Comparison of ENCODE assay signal across 1 cellular context in genomic region chr10:110684800-110685446, GRCh38.
TF ChIP-seq lines count a peak whose summit lies in the region.

No MANE protein-coding gene starts in this region.

TF ChIP-seq in WTC11, 78 proteins besides CTCF, POLR2A, EP300 and RAD21 (continued from another document):
- no peak for TF ChIP-seq ZNF512 (CRISPR knock-in tag; IDR thresholded peaks at IDR 0.05; ENCODE audit: borderline replicate concordance)
- no peak for TF ChIP-seq ZNF396 (CRISPR knock-in tag; IDR thresholded peaks at IDR 0.05; ENCODE audit: borderline replicate concordance)
- no peak for TF ChIP-seq FOXJ3 (CRISPR knock-in tag; IDR thresholded peaks at IDR 0.05; ENCODE audit: borderline replicate concordance)
- TF ChIP-seq, protein P1, sequence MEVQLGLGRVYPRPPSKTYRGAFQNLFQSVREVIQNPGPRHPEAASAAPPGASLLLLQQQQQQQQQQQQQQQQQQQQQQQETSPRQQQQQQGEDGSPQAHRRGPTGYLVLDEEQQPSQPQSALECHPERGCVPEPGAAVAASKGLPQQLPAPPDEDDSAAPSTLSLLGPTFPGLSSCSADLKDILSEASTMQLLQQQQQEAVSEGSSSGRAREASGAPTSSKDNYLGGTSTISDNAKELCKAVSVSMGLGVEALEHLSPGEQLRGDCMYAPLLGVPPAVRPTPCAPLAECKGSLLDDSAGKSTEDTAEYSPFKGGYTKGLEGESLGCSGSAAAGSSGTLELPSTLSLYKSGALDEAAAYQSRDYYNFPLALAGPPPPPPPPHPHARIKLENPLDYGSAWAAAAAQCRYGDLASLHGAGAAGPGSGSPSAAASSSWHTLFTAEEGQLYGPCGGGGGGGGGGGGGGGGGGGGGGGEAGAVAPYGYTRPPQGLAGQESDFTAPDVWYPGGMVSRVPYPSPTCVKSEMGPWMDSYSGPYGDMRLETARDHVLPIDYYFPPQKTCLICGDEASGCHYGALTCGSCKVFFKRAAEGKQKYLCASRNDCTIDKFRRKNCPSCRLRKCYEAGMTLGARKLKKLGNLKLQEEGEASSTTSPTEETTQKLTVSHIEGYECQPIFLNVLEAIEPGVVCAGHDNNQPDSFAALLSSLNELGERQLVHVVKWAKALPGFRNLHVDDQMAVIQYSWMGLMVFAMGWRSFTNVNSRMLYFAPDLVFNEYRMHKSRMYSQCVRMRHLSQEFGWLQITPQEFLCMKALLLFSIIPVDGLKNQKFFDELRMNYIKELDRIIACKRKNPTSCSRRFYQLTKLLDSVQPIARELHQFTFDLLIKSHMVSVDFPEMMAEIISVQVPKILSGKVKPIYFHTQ (CRISPR knock-in tag; IDR thresholded peaks at IDR 0.05), result no peak
- TF ChIP-seq NR1H2 (CRISPR knock-in tag; IDR thresholded peaks at IDR 0.05), result no peak
- no peak for TF ChIP-seq JUN (CRISPR knock-in tag; IDR thresholded peaks at IDR 0.05)
TF ChIP-seq in WTC11: peak in this region for 0.
